ENCODE assay signal across 31 cellular contexts in genomic region chr7:106122713-106123112, GRCh38.
"Had no signal": no experiment of that assay in that cellular context is flagged by ENCODE, and none has a peak within 500 bp of the region (broad histone marks: within the 10 kb centered on the region; RNA-seq: fewer than 3 reads in every experiment).

No MANE protein-coding gene starts in this region.

- H3K27ac ChIP-seq: ascending aorta, cardiac muscle cell, VCaP had no signal

- H3K4me1 ChIP-seq: ascending aorta had no signal

- H3K9me3 ChIP-seq: ascending aorta had no signal

- H3K36me3 ChIP-seq: ascending aorta, cardiac muscle cell had no signal

- FAIRE-seq: bronchial epithelial cell, TTC549 had no signal

- H3K4me3 ChIP-seq: ascending aorta, cardiac muscle cell had no signal

- DNase-seq: activated CD4-positive, alpha-beta memory T cell treated with anti-CD3 and anti-CD28 coated beads, Interleukin-2, amount 10 ng/mL, durations not matched to agents 7 days and 5 days; activated CD4-positive, alpha-beta T cell treated with anti-CD3 and anti-CD28 coated beads for 1 hour; activated CD4-positive, alpha-beta T cell treated with anti-CD3 and anti-CD28 coated beads for 36 hours; activated CD4-positive, alpha-beta T cell treated with anti-CD3 and anti-CD28 coated beads for 48 hours; activated CD4-positive, alpha-beta T cell treated with anti-CD3 and anti-CD28 coated beads, Interleukin-2, amount 10 ng/mL, durations not matched to agents 7 days and 5 days; activated CD4-positive, alpha-beta T cell treated with anti-CD3 and anti-CD28 coated beads, Interleukin-2, amount 50 U/mL, for 48 hours; activated CD4-positive, CD25-positive, alpha-beta regulatory T cell; activated CD8-positive, alpha-beta memory T cell treated with anti-CD3 and anti-CD28 coated beads for 24 hours; activated CD8-positive, alpha-beta memory T cell treated with anti-CD3 and anti-CD28 coated beads, Interleukin-2, amount 10 ng/mL, durations not matched to agents 7 days and 5 days; activated CD8-positive, alpha-beta memory T cell treated with anti-CD3 and anti-CD28 coated beads, Interleukin-2, amount 50 U/mL, for 48 hours; activated CD8-positive, alpha-beta T cell treated with anti-CD3 and anti-CD28 coated beads, Interleukin-2, amount 10 ng/mL, durations not matched to agents 7 days and 5 days; activated effector memory CD4-positive, alpha-beta T cell treated with Interleukin-2 at 50 U/mL for 16 hours; activated gamma-delta T cell; activated naive CD4-positive, alpha-beta T cell treated with anti-CD3 and anti-CD28 coated beads, Interleukin-2, amount 10 ng/mL, durations not matched to agents 7 days and 5 days; activated naive CD4-positive, alpha-beta T cell treated with Interleukin-2 at 50 U/mL for 16 hours; activated naive CD8-positive, alpha-beta T cell treated with anti-CD3 and anti-CD28 coated beads, Interleukin-2, amount 10 ng/mL, durations not matched to agents 7 days and 5 days; activated naive CD8-positive, alpha-beta T cell treated with anti-CD3 and anti-CD28 coated beads, Interleukin-2, amount 50 U/mL, for 24 hours; activated T-cell treated with anti-CD3 and anti-CD28 coated beads, Interleukin-2, amount 50 U/mL, for 24 hours; activated T-cell treated with anti-CD3 and anti-CD28 coated beads, Interleukin-2, amount 50 U/mL, for 48 hours; amygdala; anterior cingulate cortex; caudate nucleus; cerebellar nuclear complex; T-helper 2 cell; T-helper 9 cell had no signal

- ATAC-seq: activated CD4-positive, alpha-beta T cell treated with anti-CD3 and anti-CD28 coated beads for 36 hours; activated CD4-positive, CD25-positive, alpha-beta regulatory T cell treated with anti-CD3 and anti-CD28 coated beads, Interleukin-2, amount 50 U/mL, for 24 hours; activated CD8-positive, alpha-beta memory T cell treated with anti-CD3 and anti-CD28 coated beads, Interleukin-2, amount 10 ng/mL, durations not matched to agents 7 days and 5 days; activated CD8-positive, alpha-beta T cell treated with anti-CD3 and anti-CD28 coated beads, Interleukin-2, amount 10 ng/mL, durations not matched to agents 7 days and 5 days; activated naive CD8-positive, alpha-beta T cell treated with anti-CD3 and anti-CD28 coated beads, Interleukin-2, amount 50 U/mL, for 24 hours had no signal

- H3K27me3 ChIP-seq: ascending aorta, cardiac muscle cell had no signal
